In genomic region chr10:16527452-16527851, GRCh38 we compare ENCODE assay signal across 1 cellular context.
TF ChIP-seq lines count a peak whose summit lies in the region.

No MANE protein-coding gene starts in this region.

TF ChIP-seq in GM23338, 12 proteins besides CTCF, POLR2A, EP300 and RAD21 (continued from another document):
- TF ChIP-seq REST (IDR thresholded peaks at IDR 0.05; ENCODE audit: unreplicated experiment) (no peak), POLR2AphosphoS5 (IDR thresholded peaks at IDR 0.05; ENCODE audit: low read depth) (no peak), EZH2 (IDR thresholded peaks at IDR 0.05; ENCODE audit: low read depth, unreplicated experiment) (no peak)
TF ChIP-seq in GM23338: peak in this region for 0.
